ENCODE assay signal across 9 cellular contexts in genomic region chr14:99389171-99389826, GRCh38.
DNase-seq lines count a peak whose midpoint lies in the region; ATAC-seq and TF ChIP-seq lines count a peak whose summit lies in the region.
"Had no signal": no experiment of that assay in that cellular context is flagged by ENCODE, and none has a peak within 500 bp of the region (broad histone marks: within the 10 kb centered on the region; RNA-seq: fewer than 3 reads in every experiment).

No MANE protein-coding gene starts in this region.

- no peak overlapping the region for H3K27ac ChIP-seq in GM23248
- H3K27ac ChIP-seq in Panc1 (ENCODE audit: low read length), result no peak overlapping the region

- H3K4me3 ChIP-seq in Caco-2 (ENCODE audit: low read depth, low read length) (no peak overlapping the region), GM23248 (no peak overlapping the region), Panc1 (ENCODE audit: low read depth in 2 of 2, low read length in 2 of 2) (peak overlapping the region in 1 of 2 experiments; percentile 7; a peak in 1 of 4 replicates), astrocyte of the cerebellum (ENCODE audit: low read depth, low read length) (no peak overlapping the region)

- no peak overlapping the region for H2AFZ ChIP-seq in GM23248

- H3K4me1 ChIP-seq in Caco-2, result no peaks in the 10 kb centered on the region
- peaks cover 10% of the 10 kb centered on the region for H3K4me1 ChIP-seq in GM23248 (ENCODE audit: insufficient read depth)
- H3K4me1 ChIP-seq in Panc1 (ENCODE audit: control insufficient read depth, insufficient read depth, low read length), result no peaks in the 10 kb centered on the region

- no peak overlapping the region for H3K4me2 ChIP-seq in GM23248 (ENCODE audit: unreplicated experiment)

- H3K4me1 Mint-ChIP-seq in Caco-2 (ENCODE audit: low read depth, unreplicated experiment), result no peaks in the 10 kb centered on the region

- intact Hi-C loops in Caco-2 (cut with micrococcal nuclease; ENCODE audit: unreplicated experiment) (loop anchor here (1.0 kb wide), 1 partner anchor 26 kb away; no protein-coding TSS in a partner anchor), Panc1 (cut with micrococcal nuclease; ENCODE audit: unreplicated experiment) (no loop called here)

- CTCF ChIA-PET in Caco-2 (lab: Charles Lee) (interaction anchor here (1.0 to 1.3 kb wide), 3 partner anchors 11 to 26 kb away, joined by 3 to 5 read pairs (median 4); no protein-coding TSS in a partner anchor), Panc1 (lab: Charles Lee) (interaction anchor here (0.5 to 1.2 kb wide), 5 partner anchors 29 to 288 kb away, joined by 3 to 4 read pairs (median 3); no protein-coding TSS in a partner anchor)

- H4K20me1 ChIP-seq in GM23248 (ENCODE audit: insufficient read depth), result no peaks in the 10 kb centered on the region

- DNase-seq in Caco-2, result peak in 1 of 2 experiments; percentile 75
- peak; percentile 57 for DNase-seq in GM23248
- DNase-seq in Panc1 (ENCODE audit: low read depth, low spot score), result peak; percentile 5
- DNase-seq in astrocyte of the cerebellum (ENCODE audit: low read depth), result no peak
- peak; percentile 70 for DNase-seq in left kidney (ENCODE audit: low read depth, low spot score)
- DNase-seq in stimulated activated naive CD8-positive, alpha-beta T cell treated with anti-CD3 and anti-CD28 coated beads, Interleukin-15, Interleukin-2, amounts not matched to agents 100 U/mL and 50 U/mL, for 24 hours, result peak; percentile 77
- no peak for DNase-seq in SKM-1 (lab: John Stamatoyannopoulos, UW; ENCODE audit: unreplicated experiment)
- DNase-seq in SK-N-DZ (ENCODE audit: low spot score), result no peak

- H3F3A ChIP-seq in GM23248 (ENCODE audit: insufficient read depth), result peaks cover 10% of the 10 kb centered on the region; the same call in 1 of the 2 replicates

- H3K4me3 Mint-ChIP-seq in Caco-2 (ENCODE audit: unreplicated experiment), result no peak overlapping the region
- H3K4me3 Mint-ChIP-seq: IgD-negative memory B cell had no signal

- H3K27me3 ChIP-seq in Caco-2 (replicated peaks; ENCODE audit: control insufficient read depth, insufficient read depth, low read length) (no peaks in the 10 kb centered on the region), GM23248 (replicated peaks; ENCODE audit: insufficient read depth) (peaks cover 6% of the 10 kb centered on the region; the same call in 1 of the 2 replicates), Panc1 (ENCODE audit: control insufficient read depth, insufficient read depth, low read length) (no peaks in the 10 kb centered on the region)

- in situ Hi-C loops in GM23248 (cut with MboI), result no loop called here
- in situ Hi-C loops in Panc1 (cut with HindIII; ENCODE audit: low pct_unique_long_range_greater_than_20kb, low sequenced_read_pairs), result no loop called here
- in situ Hi-C loops in astrocyte of the cerebellum (cut with HindIII; ENCODE audit: low sequenced_read_pairs), result no loop called here

- H3K9me3 Mint-ChIP-seq in Caco-2 (ENCODE audit: unreplicated experiment), result no peaks in the 10 kb centered on the region

- H3K79me2 ChIP-seq in GM23248 (ENCODE audit: insufficient read depth), result no peaks in the 10 kb centered on the region

- peaks cover 8% of the 10 kb centered on the region for H3K36me3 Mint-ChIP-seq in Caco-2 (ENCODE audit: insufficient read depth, unreplicated experiment)

- no peak overlapping the region for H3K27ac Mint-ChIP-seq in Caco-2 (ENCODE audit: unreplicated experiment)
- H3K27ac Mint-ChIP-seq: IgD-negative memory B cell had no signal

- POLR2A ChIA-PET in Caco-2 (lab: Charles Lee), result no interaction called here
- POLR2A ChIA-PET in Panc1 (lab: Charles Lee), result no interaction called here

- no peaks in the 10 kb centered on the region for H3K9me3 ChIP-seq in Caco-2
- H3K9me3 ChIP-seq in GM23248 (ENCODE audit: low read depth), result no peaks in the 10 kb centered on the region
- H3K9me3 ChIP-seq in Panc1 (ENCODE audit: control insufficient read depth, insufficient read depth, low read depth, low read length), result no peaks in the 10 kb centered on the region

- no peak overlapping the region for H3K9ac ChIP-seq in GM23248

- no TSS peak for BruUV-seq in Caco-2 (replicated peaks; lab: Mats Ljungman, UMichigan)
- BruUV-seq in Panc1 (replicated peaks; lab: Mats Ljungman, UMichigan), result no TSS peak

- TF ChIP-seq CTCF in Caco-2 (IDR thresholded peaks at IDR 0.05; ENCODE audit: insufficient read depth in 1 of 2, low read depth in 1 of 2, low read length in 1 of 2, severe bottlenecking in 1 of 2, unreplicated experiment in 1 of 2), result peak; percentile 55 to 64
- peak; percentile 94 for TF ChIP-seq CTCF in Panc1 (IDR thresholded peaks at IDR 0.05)
- peak; percentile 79 for TF ChIP-seq CTCF in astrocyte of the cerebellum (IDR thresholded peaks at IDR 0.05; ENCODE audit: low read depth, low read length, missing control alignments)

- WGBS in GM23248 (ENCODE audit: low coverage in 1 of 2, low lambda C conversion rate in 2 of 2, missing lambda C conversion rate in 2 of 2), 2 experiments, result 25% methylated on average over 20 to 22 of the region's 24 CpGs

- H3K36me3 ChIP-seq in Caco-2 (ENCODE audit: control insufficient read depth, insufficient read depth, low read length) (no peaks in the 10 kb centered on the region), GM23248 (ENCODE audit: low read depth) (no peaks in the 10 kb centered on the region), Panc1 (ENCODE audit: control insufficient read depth, insufficient read depth, low read length) (no peaks in the 10 kb centered on the region)

- peak; percentile 93 for ATAC-seq in Panc1
- no peak for ATAC-seq in stimulated activated naive CD8-positive, alpha-beta T cell treated with anti-CD3 and anti-CD28 coated beads, Interleukin-15, Interleukin-2, amounts not matched to agents 100 U/mL and 50 U/mL, for 24 hours

- H3K27me3 Mint-ChIP-seq in Caco-2 (ENCODE audit: insufficient read depth, unreplicated experiment), result no peaks in the 10 kb centered on the region

- no peaks in the 10 kb centered on the region for H3K9me2 ChIP-seq in GM23248 (ENCODE audit: insufficient read depth)

Comparison
In these comparisons a context has a peak if more than half of its experiments do, and no peak if none do; other contexts are left out.
1. DNase-seq: peak in GM23248 (single experiment), Panc1 (single experiment), left kidney (single experiment) and stimulated activated naive CD8-positive, alpha-beta T cell treated with anti-CD3 and anti-CD28 coated beads, Interleukin-15, Interleukin-2, amounts not matched to agents 100 U/mL and 50 U/mL, for 24 hours (single experiment); none in astrocyte of the cerebellum (single experiment), SKM-1 (single experiment) and SK-N-DZ (single experiment).
2. Peak in every context shown above with its lines, with median percentiles within 50 percentile points of each other: CTCF ChIP-seq.